In the genomic region with DNA sequence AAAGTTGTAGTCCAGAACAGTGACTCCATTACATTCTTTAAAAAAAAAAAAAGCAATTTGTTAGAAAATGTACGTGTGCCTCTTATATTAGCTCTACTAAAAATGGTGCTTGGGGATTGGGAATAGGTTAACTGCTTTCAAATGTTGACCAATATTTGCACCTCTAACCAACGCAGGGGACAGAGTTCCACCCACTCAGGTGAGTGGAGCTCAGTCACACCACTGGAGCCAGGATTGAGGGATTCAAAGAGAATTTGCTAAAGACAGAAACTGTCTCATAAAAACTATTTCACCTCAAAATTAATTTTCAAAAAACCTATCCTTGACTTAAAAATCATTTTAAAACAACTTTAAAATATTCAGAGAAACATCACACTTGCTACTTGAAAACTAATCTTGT, we compare ENCODE assay signal across 21 cellular contexts.
DNase-seq lines count a peak whose midpoint lies in the region; ATAC-seq and TF ChIP-seq lines count a peak whose summit lies in the region.
"Had no signal": no experiment of that assay in that cellular context is flagged by ENCODE, and none has a peak within 500 bp of the region (broad histone marks: within the 10 kb centered on the region; RNA-seq: fewer than 3 reads in every experiment).

No MANE protein-coding gene starts in this region.

- H2BK5ac ChIP-seq in mesendoderm (ENCODE audit: low read length) = peak overlapping the region; percentile 49

- no peaks in the 10 kb centered on the region for H3K79me1 ChIP-seq in mesendoderm (ENCODE audit: low read length)

- H3K36me3 ChIP-seq in HEK293 (ENCODE audit: control insufficient read depth in 2 of 2, insufficient read depth in 1 of 2, low read length in 2 of 2) = no peaks in the 10 kb centered on the region
- H3K36me3 ChIP-seq in body of pancreas (replicated peaks in 1 of 2; ENCODE audit: insufficient read depth in 1 of 2, low read depth in 2 of 2) = no peaks in the 10 kb centered on the region
- H3K36me3 ChIP-seq in mesendoderm (ENCODE audit: control insufficient read depth, insufficient read depth, low read length) = no peaks in the 10 kb centered on the region
- no peaks in the 10 kb centered on the region for H3K36me3 ChIP-seq in stomach
- H3K36me3 ChIP-seq: ascending aorta, suprapubic skin, WERI-Rb-1 had no signal

- no peak overlapping the region for H2BK120ac ChIP-seq in mesendoderm (ENCODE audit: low read depth, low read length)

- POLR2A ChIA-PET in HEK293 (lab: Yijun Ruan, JAX) = no interaction called here

- TF ChIP-seq CTCF in HEK293 (tag by site-specific recombination; IDR thresholded peaks at IDR 0.05) = no peak
- no peak for TF ChIP-seq CTCF in body of pancreas (IDR thresholded peaks at IDR 0.05)
- TF ChIP-seq CTCF in stomach (IDR thresholded peaks at IDR 0.05) = no peak

- no peak for TF ChIP-seq EP300 in stomach (IDR thresholded peaks at IDR 0.05)

- no peak overlapping the region for H3K4me2 ChIP-seq in mesendoderm (ENCODE audit: low read length)

- H3K27ac ChIP-seq in HEK293 (ENCODE audit: extremely low read depth, low read depth, low read length) (no peak overlapping the region), body of pancreas (peak overlapping the region in 3 of 4 donors; percentile 41 to 70 (median 42)), mesendoderm (ENCODE audit: low read depth, low read length) (no peak overlapping the region), stomach (peak overlapping the region in 4 of 5 donors; percentile 54 to 78 (median 62))
- H3K27ac ChIP-seq: C4-2B, psoas muscle, suprapubic skin, WERI-Rb-1 had no signal

- H3K27me3 ChIP-seq in body of pancreas = no peaks in the 10 kb centered on the region
- no peaks in the 10 kb centered on the region for H3K27me3 ChIP-seq in mesendoderm (ENCODE audit: insufficient read depth, low read length, poor library complexity)
- H3K27me3 ChIP-seq in stomach = no peaks in the 10 kb centered on the region
- H3K27me3 ChIP-seq: ascending aorta, suprapubic skin had no signal

- no peak overlapping the region for H3K23ac ChIP-seq in mesendoderm (ENCODE audit: low read length)

- no peak overlapping the region for H4K5ac ChIP-seq in mesendoderm (ENCODE audit: low read length)

- no peak overlapping the region for H3K9ac ChIP-seq in mesendoderm (ENCODE audit: low read length)

- no peaks in the 10 kb centered on the region for H3K79me2 ChIP-seq in mesendoderm (ENCODE audit: control insufficient read depth, insufficient read depth, low read length)

- DNase-seq in body of pancreas = no peak
- no peak for DNase-seq in mesendoderm
- no peak for DNase-seq in stomach
- no peak for DNase-seq in SHP77 (lab: John Stamatoyannopoulos, UW)
- DNase-seq in NCI-H2107 (lab: John Stamatoyannopoulos, UW) = no peak
- DNase-seq in stimulated activated CD4-positive, alpha-beta T cell treated with anti-CD3 and anti-CD28 coated beads, Interleukin-15, amount 100 ng/mL, for 24 hours = no peak
- DNase-seq: activated CD4-positive, alpha-beta T cell treated with anti-CD3 and anti-CD28 coated beads, Interleukin-2, amount 50 U/mL, for 1 hour; activated naive CD8-positive, alpha-beta T cell treated with anti-CD3 and anti-CD28 coated beads for 36 hours; cerebellar nuclear complex; foreskin melanocyte; NCI-H2081; NCI-H345; NCI-H774; WERI-Rb-1 had no signal

- WGBS in body of pancreas, 2 donors = 29 to 33% methylated on average over 2 of the region's 2 CpGs
- WGBS in mesendoderm (ENCODE audit: extremely low coverage, insufficient coverage, low lambda C conversion rate) = no CpG with 5 or more reads among the region's 2 CpGs
- 20 to 45% (median 34%) methylated on average over 2 of the region's 2 CpGs for WGBS in stomach, 5 donors

- ATAC-seq in body of pancreas = no peak

- H2BK15ac ChIP-seq in mesendoderm (replicated peaks; ENCODE audit: low read depth) = no peak overlapping the region

- no peak overlapping the region for H2AK5ac ChIP-seq in mesendoderm (ENCODE audit: low read length)

- TF ChIP-seq POLR2A in body of pancreas (IDR thresholded peaks at IDR 0.05) (no peak), stomach (IDR thresholded peaks at IDR 0.05) (no peak)

- H3K4me1 ChIP-seq in HEK293 (ENCODE audit: control insufficient read depth, insufficient read depth, low read length) = peaks cover 28% of the 10 kb centered on the region
- H3K4me1 ChIP-seq in body of pancreas = peaks cover 15% of the 10 kb centered on the region
- H3K4me1 ChIP-seq in mesendoderm (ENCODE audit: control insufficient read depth, low read depth, low read length) = peaks cover 11% of the 10 kb centered on the region
- peaks cover 0 to 14% (median 0%) of the 10 kb centered on the region in 4 donors for H3K4me1 ChIP-seq in stomach
- H3K4me1 ChIP-seq: ascending aorta, suprapubic skin had no signal

- no peak overlapping the region for H4K8ac ChIP-seq in mesendoderm (ENCODE audit: low read depth, low read length)

- peak overlapping the region; percentile 40 for H3K56ac ChIP-seq in mesendoderm (ENCODE audit: low read length)

- H3K18ac ChIP-seq in mesendoderm (ENCODE audit: low read length) = peak overlapping the region; percentile 61

- CTCF ChIA-PET in HEK293 (lab: Yijun Ruan, JAX) = interaction anchor here (0.6 to 1.5 kb wide), 4 partner anchors 62 to 1904 kb away, joined by 3 to 6 read pairs (median 4); no protein-coding TSS in a partner anchor

- intact Hi-C loops in body of pancreas (cut with DNase I) (no loop called here), stomach (cut with DNase I; ENCODE audit: low total_unique reads) (no loop called here)

- H3K9me3 ChIP-seq in HEK293 (ENCODE audit: control insufficient read depth, insufficient read depth, low read depth, low read length) (no peaks in the 10 kb centered on the region), body of pancreas (no peaks in the 10 kb centered on the region), stomach (no peaks in the 10 kb centered on the region)
- H3K9me3 ChIP-seq: ascending aorta, psoas muscle, suprapubic skin had no signal

- H3K4me3 ChIP-seq in HEK293 (ENCODE audit: low read depth, low read length) = no peak overlapping the region
- no peak overlapping the region for H3K4me3 ChIP-seq in body of pancreas
- H3K4me3 ChIP-seq in mesendoderm (ENCODE audit: low read length) = no peak overlapping the region
- H3K4me3 ChIP-seq in stomach = no peak overlapping the region
- H3K4me3 ChIP-seq: ascending aorta, GM12878, psoas muscle, skin epidermis, suprapubic skin had no signal

- H3K4ac ChIP-seq in mesendoderm (ENCODE audit: low read depth, low read length) = peak overlapping the region; percentile 20

TF ChIP-seq in HEK293, 187 proteins besides CTCF, POLR2A, EP300 and RAD21 (continues in another document):
- TF ChIP-seq ZNF114 (tag by site-specific recombination; IDR thresholded peaks at IDR 0.05) (no peak), SP7 (tag by site-specific recombination; IDR thresholded peaks at IDR 0.05) (no peak), ZNF335 (tag by site-specific recombination; conservative IDR thresholded peaks at IDR 0.05) (0 out of 2 replicates have a peak, but pooled peaks have one; percentile 11), ZNF791 (tag by site-specific recombination; IDR thresholded peaks at IDR 0.05) (no peak), ZNF24 (tag by site-specific recombination; IDR thresholded peaks at IDR 0.05) (no peak), ZXDB (tag by site-specific recombination; IDR thresholded peaks at IDR 0.05) (no peak), ZNF626 (tag by site-specific recombination; IDR thresholded peaks at IDR 0.05) (no peak), ZFHX2 (tag by site-specific recombination; conservative IDR thresholded peaks at IDR 0.05) (peak; percentile 19; the same call in 1 of the 2 replicates), KLF17 (tag by site-specific recombination; IDR thresholded peaks at IDR 0.05) (no peak), ZNF555 (tag by site-specific recombination; conservative IDR thresholded peaks at IDR 0.05) (no peak), ZNF549 (tag by site-specific recombination; IDR thresholded peaks at IDR 0.05) (no peak)
- TF ChIP-seq, protein P1, sequence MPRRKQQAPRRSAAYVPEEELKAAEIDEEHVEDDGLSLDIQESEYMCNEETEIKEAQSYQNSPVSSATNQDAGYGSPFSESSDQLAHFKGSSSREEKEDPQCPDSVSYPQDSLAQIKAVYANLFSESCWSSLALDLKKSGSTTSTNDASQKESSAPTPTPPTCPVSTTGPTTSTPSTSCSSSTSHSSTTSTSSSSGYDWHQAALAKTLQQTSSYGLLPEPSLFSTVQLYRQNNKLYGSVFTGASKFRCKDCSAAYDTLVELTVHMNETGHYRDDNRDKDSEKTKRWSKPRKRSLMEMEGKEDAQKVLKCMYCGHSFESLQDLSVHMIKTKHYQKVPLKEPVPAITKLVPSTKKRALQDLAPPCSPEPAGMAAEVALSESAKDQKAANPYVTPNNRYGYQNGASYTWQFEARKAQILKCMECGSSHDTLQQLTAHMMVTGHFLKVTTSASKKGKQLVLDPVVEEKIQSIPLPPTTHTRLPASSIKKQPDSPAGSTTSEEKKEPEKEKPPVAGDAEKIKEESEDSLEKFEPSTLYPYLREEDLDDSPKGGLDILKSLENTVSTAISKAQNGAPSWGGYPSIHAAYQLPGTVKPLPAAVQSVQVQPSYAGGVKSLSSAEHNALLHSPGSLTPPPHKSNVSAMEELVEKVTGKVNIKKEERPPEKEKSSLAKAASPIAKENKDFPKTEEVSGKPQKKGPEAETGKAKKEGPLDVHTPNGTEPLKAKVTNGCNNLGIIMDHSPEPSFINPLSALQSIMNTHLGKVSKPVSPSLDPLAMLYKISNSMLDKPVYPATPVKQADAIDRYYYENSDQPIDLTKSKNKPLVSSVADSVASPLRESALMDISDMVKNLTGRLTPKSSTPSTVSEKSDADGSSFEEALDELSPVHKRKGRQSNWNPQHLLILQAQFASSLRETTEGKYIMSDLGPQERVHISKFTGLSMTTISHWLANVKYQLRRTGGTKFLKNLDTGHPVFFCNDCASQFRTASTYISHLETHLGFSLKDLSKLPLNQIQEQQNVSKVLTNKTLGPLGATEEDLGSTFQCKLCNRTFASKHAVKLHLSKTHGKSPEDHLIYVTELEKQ (tag by site-specific recombination; IDR thresholded peaks at IDR 0.05; ENCODE audit: borderline replicate concordance) = no peak

Comparison
In these comparisons a context has a peak if more than half of its experiments do, and no peak if none do; other contexts are left out.
1. H3K27ac ChIP-seq: peak in body of pancreas (3 of 4) and stomach (4 of 5); none in HEK293 (single experiment) and mesendoderm (single experiment).